15 cellular contexts compared by ENCODE assay signal in the genomic region with DNA sequence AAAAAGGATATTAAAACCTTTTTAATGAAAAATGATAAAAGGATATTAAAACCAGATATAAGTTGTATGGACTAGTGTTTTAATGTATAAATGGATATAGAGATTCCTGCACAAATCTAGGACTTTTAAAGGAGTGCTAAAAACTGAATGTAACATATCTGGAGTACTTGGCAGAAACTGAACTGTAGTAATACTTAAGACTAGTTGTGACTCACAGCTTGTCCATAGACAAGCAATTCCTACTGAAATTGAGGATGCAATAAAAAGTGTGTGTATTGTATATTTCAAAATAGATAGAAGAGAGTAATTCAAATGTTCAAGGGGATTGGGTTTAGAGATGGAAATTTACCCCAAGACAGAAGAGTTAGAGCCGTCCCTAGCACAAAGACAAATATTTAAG. TPM values are rescaled to one million over a fixed set of nuclear protein-coding genes. Genes with fewer than 3 reads are reported as not detected.
A peak's percentile ranks its signal among the peaks of the same experiment; 100 is the strongest.
DNase-seq lines count a peak whose midpoint lies in the region; ATAC-seq, FAIRE-seq and TF ChIP-seq lines count a peak whose summit lies in the region.
"Had no signal": no experiment of that assay in that cellular context is flagged by ENCODE, and none has a peak within 500 bp of the region (broad histone marks: within the 10 kb centered on the region; RNA-seq: fewer than 3 reads in every experiment).

No MANE protein-coding gene starts in this region.

- no peaks in the 10 kb centered on the region for H4K20me1 ChIP-seq in PC-3 (ENCODE audit: low read length)
- H4K20me1 ChIP-seq in HepG2 (ENCODE audit: insufficient read depth, low read length): peaks cover 4% of the 10 kb centered on the region; the same call in 1 of the 2 replicates

- no peak for TF ChIP-seq RAD21 in HepG2 (CRISPR knock-in tag; IDR thresholded peaks at IDR 0.05)

- DNase-seq in EH (ENCODE audit: low read depth): peak; percentile 49
- DNase-seq in PC-3: no peak
- DNase-seq in fibroblast of gingiva (ENCODE audit: low read depth): peak; percentile 37
- DNase-seq in non-pigmented ciliary epithelial cell (ENCODE audit: low read depth): peak; percentile 8
- DNase-seq in HepG2 (ENCODE audit: low spot score): no peak
- DNase-seq: CD8-positive, alpha-beta memory T cell; Karpas-422; NCI-H1105 treated with DMSO at 0.1 percent for 48 hours; NCI-H187 treated with DMSO at 0.1 percent for 48 hours; NCI-H446 had no signal

- ATAC-seq in PC-3 (peak; percentile 54), GM21528 (IDR thresholded peaks at IDR 0.05; ENCODE audit: low FRiP score, unreplicated experiment) (no peak), HepG2 (no peak), GM21786 (IDR thresholded peaks at IDR 0.05; ENCODE audit: unreplicated experiment) (no peak)

- H3K27me3 ChIP-seq in PC-3 (ENCODE audit: low read length) (no peaks in the 10 kb centered on the region), HepG2 (ENCODE audit: control insufficient read depth in 1 of 2, insufficient read depth in 2 of 2, low read length in 2 of 2) (no peaks in the 10 kb centered on the region)
- H3K27me3 ChIP-seq: BLaER1, SJSA1 had no signal

- no peaks in the 10 kb centered on the region for H3K79me2 ChIP-seq in PC-3 (ENCODE audit: low read length)
- no peaks in the 10 kb centered on the region for H3K79me2 ChIP-seq in HepG2 (ENCODE audit: insufficient read depth, low read length)

- H3K4me1 ChIP-seq in PC-3 (ENCODE audit: insufficient read depth, low read length): peaks cover 15% of the 10 kb centered on the region
- H3K4me1 ChIP-seq in HepG2 (ENCODE audit: insufficient read depth, low read length): peaks cover 14% of the 10 kb centered on the region
- H3K4me1 ChIP-seq: BLaER1 had no signal

- 91% methylated on average over 1 of the region's 1 CpG for WGBS in HepG2 (ENCODE audit: low lambda C conversion rate)

- CTCF ChIA-PET in PC-3 (lab: Charles Lee) (no interaction called here), HepG2 (lab: Yijun Ruan, JAX; ENCODE audit: low intra/inter-chr PET ratio, low total read pairs) (no interaction called here)

- H3K36me3 ChIP-seq in PC-3 (ENCODE audit: low read depth, low read length) (no peaks in the 10 kb centered on the region), HepG2 (replicated peaks in 1 of 2; ENCODE audit: control insufficient read depth in 1 of 2, insufficient read depth in 2 of 2, low read length in 2 of 2) (peaks cover 6 to 19% of the 10 kb centered on the region in 2 experiments; a peak in 4 of 5 replicates)
- H3K36me3 ChIP-seq: SJSA1 had no signal

- intact Hi-C loops in PC-3 (cut with micrococcal nuclease): no loop called here
- intact Hi-C loops in HepG2 (cut with micrococcal nuclease; ENCODE audit: unreplicated experiment): no loop called here

- no peak for FAIRE-seq in HepG2 (lab: Jason Lieb, UNC)
- FAIRE-seq: GM18507 had no signal

- POLR2A ChIA-PET in PC-3 (lab: Charles Lee; ENCODE audit: unreplicated experiment): no interaction called here
- POLR2A ChIA-PET in HepG2 (lab: Yijun Ruan, JAX): no interaction called here

- H3K9ac ChIP-seq in PC-3 (ENCODE audit: low read length) (no peak overlapping the region), HepG2 (ENCODE audit: insufficient read depth, low read depth, low read length) (no peak overlapping the region)
- H3K9ac ChIP-seq: BLaER1 had no signal

- TF ChIP-seq EP300 in HepG2 (IDR thresholded peaks at IDR 0.05; ENCODE audit: low read depth in 2 of 2, low read length in 2 of 2) (no peak), HepG2 (CRISPR knock-in tag; IDR thresholded peaks at IDR 0.05; ENCODE audit: borderline replicate concordance) (no peak)

- H3F3A ChIP-seq in PC-3 (ENCODE audit: low read length, unreplicated experiment): no peaks in the 10 kb centered on the region

- H2AFZ ChIP-seq in PC-3 (ENCODE audit: low read length) (no peak overlapping the region), HepG2 (ENCODE audit: low read length) (no peak overlapping the region)

- no peak overlapping the region for H3K4me3 ChIP-seq in PC-3 (ENCODE audit: low read length)
- H3K4me3 ChIP-seq in HepG2 (replicated peaks in 1 of 3; ENCODE audit: insufficient read depth in 1 of 3, low read depth in 2 of 3, low read length in 3 of 3): no peak overlapping the region
- H3K4me3 ChIP-seq: BLaER1, SJSA1 had no signal

- H3K9me2 ChIP-seq in PC-3 (replicated peaks; ENCODE audit: low read length): no peaks in the 10 kb centered on the region

- H3K4me2 ChIP-seq in PC-3 (ENCODE audit: low read length): no peak overlapping the region
- H3K4me2 ChIP-seq in HepG2 (ENCODE audit: low read depth, low read length): no peak overlapping the region
- H3K4me2 ChIP-seq: BLaER1 had no signal

- in situ Hi-C loops in HepG2 (cut with HindIII; ENCODE audit: extremely low pct_ligation_motif_present, low pct_unique_long_range_greater_than_20kb): no loop called here

- BruUV-seq in PC-3 (replicated peaks; lab: Mats Ljungman, UMichigan) (no TSS peak), HepG2 (replicated peaks; lab: Mats Ljungman, UMichigan) (no TSS peak)

- no peaks in the 10 kb centered on the region for H3K9me3 ChIP-seq in PC-3 (ENCODE audit: low read length)
- H3K9me3 ChIP-seq in HepG2 (ENCODE audit: low read length): no peaks in the 10 kb centered on the region
- H3K9me3 ChIP-seq: BLaER1, SJSA1 had no signal

- TF ChIP-seq POLR2A in HepG2 (IDR thresholded peaks at IDR 0.05; ENCODE audit: insufficient read depth in 1 of 2, low read depth in 2 of 2, low read length in 2 of 2): no peak

- TF ChIP-seq CTCF in PC-3 (conservative IDR thresholded peaks at IDR 0.05; ENCODE audit: low read depth, low read length) (no peak), HepG2 (CRISPR knock-in tag; IDR thresholded peaks at IDR 0.05) (no peak)

- H3K27ac ChIP-seq in PC-3 (ENCODE audit: low read length) (no peak overlapping the region), HepG2 (ENCODE audit: extremely low read length, insufficient read depth, low read length) (no peak overlapping the region)
- H3K27ac ChIP-seq: BLaER1, SJSA1 had no signal

TF ChIP-seq in HepG2, 621 proteins besides CTCF, POLR2A, EP300 and RAD21 (continues in another document):
- no peak for TF ChIP-seq ZFP82 (CRISPR knock-in tag; IDR thresholded peaks at IDR 0.05; ENCODE audit: borderline replicate concordance)
- TF ChIP-seq BRD4 (CRISPR knock-in tag; IDR thresholded peaks at IDR 0.05): no peak
- TF ChIP-seq TCF7 (IDR thresholded peaks at IDR 0.05; ENCODE audit: low read depth): no peak
- TF ChIP-seq NFRKB (IDR thresholded peaks at IDR 0.05): no peak
- TF ChIP-seq, protein P1, sequence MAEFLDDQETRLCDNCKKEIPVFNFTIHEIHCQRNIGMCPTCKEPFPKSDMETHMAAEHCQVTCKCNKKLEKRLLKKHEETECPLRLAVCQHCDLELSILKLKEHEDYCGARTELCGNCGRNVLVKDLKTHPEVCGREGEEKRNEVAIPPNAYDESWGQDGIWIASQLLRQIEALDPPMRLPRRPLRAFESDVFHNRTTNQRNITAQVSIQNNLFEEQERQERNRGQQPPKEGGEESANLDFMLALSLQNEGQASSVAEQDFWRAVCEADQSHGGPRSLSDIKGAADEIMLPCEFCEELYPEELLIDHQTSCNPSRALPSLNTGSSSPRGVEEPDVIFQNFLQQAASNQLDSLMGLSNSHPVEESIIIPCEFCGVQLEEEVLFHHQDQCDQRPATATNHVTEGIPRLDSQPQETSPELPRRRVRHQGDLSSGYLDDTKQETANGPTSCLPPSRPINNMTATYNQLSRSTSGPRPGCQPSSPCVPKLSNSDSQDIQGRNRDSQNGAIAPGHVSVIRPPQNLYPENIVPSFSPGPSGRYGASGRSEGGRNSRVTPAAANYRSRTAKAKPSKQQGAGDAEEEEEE (CRISPR knock-in tag; IDR thresholded peaks at IDR 0.05; ENCODE audit: borderline replicate concordance): no peak
- TF ChIP-seq, protein P2, sequence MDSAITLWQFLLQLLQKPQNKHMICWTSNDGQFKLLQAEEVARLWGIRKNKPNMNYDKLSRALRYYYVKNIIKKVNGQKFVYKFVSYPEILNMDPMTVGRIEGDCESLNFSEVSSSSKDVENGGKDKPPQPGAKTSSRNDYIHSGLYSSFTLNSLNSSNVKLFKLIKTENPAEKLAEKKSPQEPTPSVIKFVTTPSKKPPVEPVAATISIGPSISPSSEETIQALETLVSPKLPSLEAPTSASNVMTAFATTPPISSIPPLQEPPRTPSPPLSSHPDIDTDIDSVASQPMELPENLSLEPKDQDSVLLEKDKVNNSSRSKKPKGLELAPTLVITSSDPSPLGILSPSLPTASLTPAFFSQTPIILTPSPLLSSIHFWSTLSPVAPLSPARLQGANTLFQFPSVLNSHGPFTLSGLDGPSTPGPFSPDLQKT (CRISPR knock-in tag; IDR thresholded peaks at IDR 0.05; ENCODE audit: borderline replicate concordance): no peak
- TF ChIP-seq SALL1 (CRISPR knock-in tag; IDR thresholded peaks at IDR 0.05): no peak
- no peak for TF ChIP-seq WIZ (CRISPR knock-in tag; IDR thresholded peaks at IDR 0.05)
- TF ChIP-seq NAIF1 (CRISPR knock-in tag; IDR thresholded peaks at IDR 0.05; ENCODE audit: borderline replicate concordance): no peak
- no peak for TF ChIP-seq NCOR1 (IDR thresholded peaks at IDR 0.05; ENCODE audit: borderline replicate concordance, low read length)

RNA-seq across cellular contexts. Expression of a gene that starts 59.6 kb away (rescaled TPM):
- total RNA-seq in PC-3 (2014; rRNA removed) (21.9 and 26.9 TPM in 2 replicates), HepG2 (2016; rRNA removed; fragmentation: Illumina TruSeq; extraction: Trizol) (15.5 and 23.3 TPM in 2 replicates)
- 1.6 and 1.8 TPM in 2 replicates for total RNA-seq in HepG2 (2016; cell fraction: cytosol; rRNA removed; fragmentation: Illumina TruSeq; extraction: Trizol; ENCODE audit: low read depth)
- total RNA-seq in HepG2 (2016; cell fraction: insoluble cytoplasmic fraction; rRNA removed; fragmentation: Illumina TruSeq; extraction: Trizol): 17.5 and 22.7 TPM in 2 replicates
- 5.6 and 7.4 TPM in 2 replicates for total RNA-seq in HepG2 (2016; cell fraction: membrane; rRNA removed; fragmentation: Illumina TruSeq; extraction: Trizol)
- total RNA-seq in HepG2 (2016; cell fraction: nucleus; rRNA removed; fragmentation: Illumina TruSeq; extraction: Trizol): 12.8 and 13.0 TPM in 2 replicates
- polyA plus RNA-seq in HepG2 (2011; rRNA removed): 15.2 and 16.9 TPM in 2 replicates
- 7.6 and 10.6 TPM in 2 replicates for polyA plus RNA-seq in HepG2 (2011; cell fraction: cytosol; rRNA removed)
- 8.6 and 9.8 TPM in 2 replicates for polyA plus RNA-seq in HepG2 (2011; cell fraction: nucleus; rRNA removed)
- polyA plus RNA-seq in HepG2 (2012): 13.5 and 16.7 TPM in 2 replicates
- 0.57 and 0.70 TPM in 2 replicates for polyA plus RNA-seq in HepG2 (2016; cell fraction: cytosol; fragmentation: Illumina TruSeq; extraction: Trizol; ENCODE audit: low read depth)
- 15.9 and 16.0 TPM in 2 replicates for polyA plus RNA-seq in HepG2 (2016; cell fraction: insoluble cytoplasmic fraction; fragmentation: Illumina TruSeq; extraction: Trizol; ENCODE audit: low read depth)
- polyA plus RNA-seq in HepG2 (2016; cell fraction: membrane; fragmentation: Illumina TruSeq; extraction: Trizol; ENCODE audit: low read depth): 2.2 and 2.6 TPM in 2 replicates
- 11.2 and 12.2 TPM in 2 replicates for polyA plus RNA-seq in HepG2 (2016; cell fraction: nucleus; fragmentation: Illumina TruSeq; extraction: Trizol; ENCODE audit: insufficient read depth, low read depth)
- polyA minus RNA-seq in HepG2 (2011; rRNA and poly(A)+ RNA removed; ENCODE audit: low replicate concordance): 30.5 and 39.3 TPM in 2 replicates
- 12.7 and 15.8 TPM in 2 replicates for polyA minus RNA-seq in HepG2 (2011; cell fraction: cytosol; rRNA and poly(A)+ RNA removed)
- polyA minus RNA-seq in HepG2 (2011; cell fraction: nucleus; rRNA and poly(A)+ RNA removed): 34.8 and 39.1 TPM in 2 replicates

Comparison
In these comparisons a context has a peak if more than half of its experiments do, and no peak if none do; other contexts are left out.
1. DNase-seq: peak in EH (single experiment), fibroblast of gingiva (single experiment) and non-pigmented ciliary epithelial cell (single experiment); none in PC-3 (single experiment) and HepG2 (single experiment).